In genomic region chr17:81917565-81918332, GRCh38 we compare ENCODE assay signal across 1 cellular context.
A peak's percentile ranks its signal among the peaks of the same experiment; 100 is the strongest.
TF ChIP-seq lines count a peak whose summit lies in the region.

Gene SIRT7, minus strand, starts transcription at chr17:81918176. Its CDS starts 45 bp downstream, at chr17:81918131.

TF ChIP-seq in HepG2, 621 proteins besides CTCF, POLR2A, EP300 and RAD21 (continued from another document and continues in another):
- TF ChIP-seq SNAPC4 (CRISPR knock-in tag; IDR thresholded peaks at IDR 0.05) (no peak), MAX (IDR thresholded peaks at IDR 0.05) (peak; percentile 60), PRDM4 (CRISPR knock-in tag; IDR thresholded peaks at IDR 0.05; ENCODE audit: borderline replicate concordance) (no peak), HNF1A (IDR thresholded peaks at IDR 0.05; ENCODE audit: low read depth) (no peak), HNF1A (CRISPR knock-in tag; IDR thresholded peaks at IDR 0.05; ENCODE audit: borderline replicate concordance) (no peak), EHMT2 (IDR thresholded peaks at IDR 0.05; ENCODE audit: borderline replicate concordance, low read depth, low read length) (no peak), ZNF496 (CRISPR knock-in tag; IDR thresholded peaks at IDR 0.05; ENCODE audit: insufficient replicate concordance) (no peak), CENPBD1 (CRISPR knock-in tag; IDR thresholded peaks at IDR 0.05; ENCODE audit: borderline replicate concordance, low read depth) (no peak), HOXD1 (CRISPR knock-in tag; IDR thresholded peaks at IDR 0.05) (no peak), PHF21A (CRISPR knock-in tag; IDR thresholded peaks at IDR 0.05) (no peak), MIER2 (CRISPR knock-in tag; IDR thresholded peaks at IDR 0.05) (no peak), SIX1 (CRISPR knock-in tag; IDR thresholded peaks at IDR 0.05; ENCODE audit: borderline replicate concordance) (no peak), RNF219 (CRISPR knock-in tag; IDR thresholded peaks at IDR 0.05) (no peak), ZFY (CRISPR knock-in tag; IDR thresholded peaks at IDR 0.05) (peak; percentile 65), HNRNPH1 (optimal IDR thresholded peaks at IDR 0.05; ENCODE audit: low read depth, low read length) (no peak), HNF1B (CRISPR knock-in tag; IDR thresholded peaks at IDR 0.05) (no peak), FOSL1 (CRISPR knock-in tag; IDR thresholded peaks at IDR 0.05; ENCODE audit: borderline replicate concordance) (no peak), ZNF354B (CRISPR knock-in tag; IDR thresholded peaks at IDR 0.05) (no peak), ZNF672 (CRISPR knock-in tag; IDR thresholded peaks at IDR 0.05) (no peak; the same call in 1 of the 2 replicates), ZNF292 (CRISPR knock-in tag; IDR thresholded peaks at IDR 0.05; ENCODE audit: borderline replicate concordance, low read depth) (no peak), ZNF501 (CRISPR knock-in tag; IDR thresholded peaks at IDR 0.05) (no peak), RFXANK (CRISPR knock-in tag; IDR thresholded peaks at IDR 0.05) (no peak), ZBTB26 (CRISPR knock-in tag; IDR thresholded peaks at IDR 0.05; ENCODE audit: borderline replicate concordance) (no peak), ZNF546 (CRISPR knock-in tag; conservative IDR thresholded peaks at IDR 0.05) (no peak), AGO2 (optimal IDR thresholded peaks at IDR 0.05; ENCODE audit: low read depth, low read length) (peak; percentile 98), ZNF768 (CRISPR knock-in tag; IDR thresholded peaks at IDR 0.05) (peak; percentile 51), SNAPC5 (CRISPR knock-in tag; IDR thresholded peaks at IDR 0.05; ENCODE audit: borderline replicate concordance) (no peak), KLF6 (CRISPR knock-in tag; IDR thresholded peaks at IDR 0.05) (peak; percentile 76; the same call in 1 of the 2 replicates), ZNF776 (CRISPR knock-in tag; IDR thresholded peaks at IDR 0.05) (peak; percentile 78), PAWR (CRISPR knock-in tag; IDR thresholded peaks at IDR 0.05; ENCODE audit: borderline replicate concordance) (no peak), ZNF3 (CRISPR knock-in tag; IDR thresholded peaks at IDR 0.05) (no peak), NFE2 (CRISPR knock-in tag; IDR thresholded peaks at IDR 0.05) (no peak), TCF7 (IDR thresholded peaks at IDR 0.05; ENCODE audit: low read depth) (no peak), FUBP1 (CRISPR knock-in tag; IDR thresholded peaks at IDR 0.05; ENCODE audit: borderline replicate concordance) (no peak), ISX (CRISPR knock-in tag; conservative IDR thresholded peaks at IDR 0.05) (no peak), ZNF17 (CRISPR knock-in tag; IDR thresholded peaks at IDR 0.05) (no peak), ARID3A (IDR thresholded peaks at IDR 0.05; ENCODE audit: low read depth, low read length) (no peak), ZNF253 (CRISPR knock-in tag; IDR thresholded peaks at IDR 0.05; ENCODE audit: borderline replicate concordance) (no peak)
